In genomic region chr9:96020822-96021615, GRCh38 we compare ENCODE assay signal across 9 cellular contexts.
A peak's percentile ranks its signal among the peaks of the same experiment; 100 is the strongest.
DNase-seq lines count a peak whose midpoint lies in the region; ATAC-seq, FAIRE-seq and TF ChIP-seq lines count a peak whose summit lies in the region.
"Had no signal": no experiment of that assay in that cellular context is flagged by ENCODE, and none has a peak within 500 bp of the region (broad histone marks: within the 10 kb centered on the region; RNA-seq: fewer than 3 reads in every experiment).

No MANE protein-coding gene starts in this region.

- peaks cover 18% of the 10 kb centered on the region for H3K27me3 ChIP-seq in CD4-positive, CD25-positive, alpha-beta regulatory T cell (ENCODE audit: control insufficient read depth, insufficient read depth, low read length)
- no peaks in the 10 kb centered on the region for H3K27me3 ChIP-seq in pancreas

- TF ChIP-seq CTCF in glutamatergic neuron (IDR thresholded peaks at IDR 0.05; ENCODE audit: partially characterized antibody, unreplicated experiment) (no peak), pancreas (IDR thresholded peaks at IDR 0.05) (no peak)

- peaks cover 10% of the 10 kb centered on the region for H3K36me3 Mint-ChIP-seq in CD4-positive, CD25-positive, alpha-beta regulatory T cell
- H3K36me3 Mint-ChIP-seq in glutamatergic neuron (ENCODE audit: unreplicated experiment) = no peaks in the 10 kb centered on the region

- H3K4me1 Mint-ChIP-seq in CD4-positive, CD25-positive, alpha-beta regulatory T cell = peaks cover 9 to 61% (median 45%) of the 10 kb centered on the region in 4 donors
- H3K4me1 Mint-ChIP-seq in glutamatergic neuron (ENCODE audit: low read depth, unreplicated experiment) = peaks cover 13% of the 10 kb centered on the region

- WGBS in pancreas, 2 donors = 1% methylated on average over 72 to 80 of the region's 80 CpGs

- H3K27me3 Mint-ChIP-seq in CD4-positive, CD25-positive, alpha-beta regulatory T cell = peaks cover 61% of the 10 kb centered on the region
- peaks cover 21% of the 10 kb centered on the region for H3K27me3 Mint-ChIP-seq in glutamatergic neuron (ENCODE audit: unreplicated experiment)

- ATAC-seq in CD4-positive, CD25-positive, alpha-beta regulatory T cell (ENCODE audit: low read depth in 2 of 2) = peak; percentile 43 to 50
- peak; percentile 62 to 71 (median 69) for ATAC-seq in pancreas
- no peak for ATAC-seq in HG03175 (IDR thresholded peaks at IDR 0.05; ENCODE audit: unreplicated experiment)
- no peak for ATAC-seq in GM21515 (IDR thresholded peaks at IDR 0.05; ENCODE audit: unreplicated experiment)

- intact Hi-C loops in pancreas (cut with DNase I) = no loop called here

- H3K9me3 Mint-ChIP-seq in CD4-positive, CD25-positive, alpha-beta regulatory T cell = peaks cover 0 to 4% (median 0%) of the 10 kb centered on the region in 7 donors
- H3K9me3 Mint-ChIP-seq in glutamatergic neuron (ENCODE audit: unreplicated experiment) = peaks cover 3% of the 10 kb centered on the region

- H3K27ac Mint-ChIP-seq in CD4-positive, CD25-positive, alpha-beta regulatory T cell = peak overlapping the region in 1 of 3 donors; percentile 59
- H3K27ac Mint-ChIP-seq in glutamatergic neuron (ENCODE audit: unreplicated experiment) = no peak overlapping the region

- peak overlapping the region; percentile 43 for H3K4me3 ChIP-seq in CD4-positive, CD25-positive, alpha-beta regulatory T cell (ENCODE audit: low read depth, low read length)
- H3K4me3 ChIP-seq in pancreas = peak overlapping the region; percentile 33 to 61 (median 46)

- peaks cover 45% of the 10 kb centered on the region for H3K4me1 ChIP-seq in CD4-positive, CD25-positive, alpha-beta regulatory T cell (ENCODE audit: control insufficient read depth, insufficient read depth, low read length, poor library complexity, severe bottlenecking)
- H3K4me1 ChIP-seq in pancreas = peaks cover 0 to 5% (median 0%) of the 10 kb centered on the region in 3 donors

- no peaks in the 10 kb centered on the region for H3K9me3 ChIP-seq in CD4-positive, CD25-positive, alpha-beta regulatory T cell (ENCODE audit: control insufficient read depth in 2 of 2, low read length in 2 of 2)
- H3K9me3 ChIP-seq in pancreas = no peaks in the 10 kb centered on the region
- H3K9me3 ChIP-seq: neutrophil had no signal

- peak overlapping the region; percentile 81 to 86 (median 84) for H3K4me3 Mint-ChIP-seq in CD4-positive, CD25-positive, alpha-beta regulatory T cell
- H3K4me3 Mint-ChIP-seq in glutamatergic neuron (ENCODE audit: unreplicated experiment) = peak overlapping the region; percentile 76

- no peak for FAIRE-seq in pancreas (lab: Jason Lieb, UNC)

- peak overlapping the region; percentile 20 for H3K27ac ChIP-seq in CD4-positive, CD25-positive, alpha-beta regulatory T cell (ENCODE audit: insufficient read depth, low read length, poor library complexity, severe bottlenecking)
- H3K27ac ChIP-seq in pancreas = peak overlapping the region; percentile 17 to 30 (median 20)
- H3K27ac ChIP-seq: neutrophil had no signal

- DNase-seq in CD4-positive, CD25-positive, alpha-beta regulatory T cell = peak in 2 of 3 donors; percentile 45 to 75
- DNase-seq in NCI-H1105 (lab: John Stamatoyannopoulos, UW) = peak; percentile 21
- peak; percentile 81 for DNase-seq in activated effector memory CD4-positive, alpha-beta T cell treated with anti-CD3 and anti-CD28 coated beads, Interleukin-2, amount 50 U/mL, for 16 hours
- DNase-seq in glutamatergic neuron = peak; percentile 36
- peak in 3 of 6 donors; percentile 22 to 74 (median 26) for DNase-seq in pancreas
- DNase-seq in globus pallidus (ENCODE audit: low spot score) = no peak

- H3K36me3 ChIP-seq in CD4-positive, CD25-positive, alpha-beta regulatory T cell (ENCODE audit: control insufficient read depth, insufficient read depth, low read length) = no peaks in the 10 kb centered on the region
- no peaks in the 10 kb centered on the region for H3K36me3 ChIP-seq in pancreas

Comparison
In these comparisons a context has a peak if more than half of its experiments do, and no peak if none do; other contexts are left out.
1. ATAC-seq: peak in CD4-positive, CD25-positive, alpha-beta regulatory T cell (2 of 2) and pancreas (4 of 4); none in HG03175 (single experiment) and GM21515 (single experiment).